ENCODE assay signal across 15 cellular contexts in genomic region chr9:97908736-97909135, GRCh38. TPM values are rescaled to one million over a fixed set of nuclear protein-coding genes. Genes with fewer than 3 reads are reported as not detected.
DNase-seq lines count a peak whose midpoint lies in the region; ATAC-seq and TF ChIP-seq lines count a peak whose summit lies in the region.
"Had no signal": no experiment of that assay in that cellular context is flagged by ENCODE, and none has a peak within 500 bp of the region (broad histone marks: within the 10 kb centered on the region; RNA-seq: fewer than 3 reads in every experiment).

No MANE protein-coding gene starts in this region.

- H3F3A ChIP-seq in neural progenitor cell (ENCODE audit: low read depth) = no peaks in the 10 kb centered on the region

- H2BK120ac ChIP-seq in mesendoderm (ENCODE audit: low read depth, low read length) = no peak overlapping the region

- no peak overlapping the region for H2BK5ac ChIP-seq in mesendoderm (ENCODE audit: low read length)

- H3K4me1 Mint-ChIP-seq in natural killer cell (peaks cover 54 to 55% of the 10 kb centered on the region in 2 donors), neural progenitor cell (no peaks in the 10 kb centered on the region)
- H3K4me1 Mint-ChIP-seq in natural killer cell treated with Interleukin-12 subunit alpha and Interleukin-12 subunit beta and Interleukin-15 and Interleukin-18, amount 100 ng/mL, for 72 hours (ENCODE audit: low read depth in 2 of 2) = peaks cover 38 to 46% of the 10 kb centered on the region in 2 donors
- peaks cover 57 to 70% of the 10 kb centered on the region in 2 donors for H3K4me1 Mint-ChIP-seq in effector memory CD8-positive, alpha-beta T cell (ENCODE audit: low read depth in 2 of 2)

- H3K79me1 ChIP-seq in mesendoderm (ENCODE audit: low read length) = no peaks in the 10 kb centered on the region

- no peak overlapping the region for H2BK15ac ChIP-seq in mesendoderm (replicated peaks; ENCODE audit: low read depth)

- no peak overlapping the region for H4K8ac ChIP-seq in mesendoderm (ENCODE audit: low read depth, low read length)

- H4K5ac ChIP-seq in mesendoderm (ENCODE audit: low read length) = no peak overlapping the region

- no peaks in the 10 kb centered on the region for H3K9me3 ChIP-seq in neural progenitor cell (ENCODE audit: low read depth)
- H3K9me3 ChIP-seq: left ventricle myocardium inferior had no signal

- H3K4me2 ChIP-seq in neural progenitor cell (no peak overlapping the region), mesendoderm (ENCODE audit: low read length) (no peak overlapping the region)

- H3K9ac ChIP-seq in neural progenitor cell (no peak overlapping the region), mesendoderm (ENCODE audit: low read length) (no peak overlapping the region)

- H3K27ac Mint-ChIP-seq in natural killer cell = peak overlapping the region; percentile 69 to 87
- H3K27ac Mint-ChIP-seq in natural killer cell treated with Interleukin-12 subunit alpha and Interleukin-12 subunit beta and Interleukin-15 and Interleukin-18, amount 100 ng/mL, for 72 hours = no peak overlapping the region
- peak overlapping the region; percentile 85 to 88 for H3K27ac Mint-ChIP-seq in effector memory CD8-positive, alpha-beta T cell
- no peak overlapping the region for H3K27ac Mint-ChIP-seq in neural progenitor cell
- H3K27ac Mint-ChIP-seq: HFFc6 had no signal

- no peak overlapping the region for H3K4me3 ChIP-seq in neural progenitor cell
- H3K4me3 ChIP-seq in mesendoderm (ENCODE audit: low read length) = no peak overlapping the region
- H3K4me3 ChIP-seq: left ventricle myocardium inferior had no signal

- no peak overlapping the region for H3K18ac ChIP-seq in mesendoderm (ENCODE audit: low read length)

- H3K27ac ChIP-seq in neural progenitor cell = no peak overlapping the region
- H3K27ac ChIP-seq in mesendoderm (ENCODE audit: low read depth, low read length) = no peak overlapping the region
- H3K27ac ChIP-seq: left ventricle myocardium inferior had no signal

- ATAC-seq in natural killer cell = peak in 1 of 3 donors; percentile 43
- ATAC-seq in natural killer cell treated with Interleukin-12 subunit alpha and Interleukin-12 subunit beta and Interleukin-15 and Interleukin-18, amount 100 ng/mL, for 72 hours = no peak
- ATAC-seq in effector memory CD8-positive, alpha-beta T cell (replicated peaks) = no peak

- no peak for DNase-seq in natural killer cell
- no peak for DNase-seq in natural killer cell treated with Interleukin-12 subunit alpha and Interleukin-12 subunit beta and Interleukin-15 and Interleukin-18, amount 100 ng/mL, for 72 hours (ENCODE audit: low spot score)
- DNase-seq in SIG-M5 (lab: John Stamatoyannopoulos, UW) = peak; percentile 38
- DNase-seq in effector memory CD8-positive, alpha-beta T cell = no peak
- DNase-seq in foreskin melanocyte = no peak
- no peak for DNase-seq in neural progenitor cell (ENCODE audit: low spot score)
- no peak for DNase-seq in mesendoderm
- DNase-seq: amygdala, cerebellar nuclear complex, foreskin fibroblast, HFFc6, left ventricle myocardium inferior, NCI-H1048, SHP77 had no signal

- H3K79me2 ChIP-seq in neural progenitor cell (ENCODE audit: low read depth) = no peaks in the 10 kb centered on the region
- H3K79me2 ChIP-seq in mesendoderm (ENCODE audit: control insufficient read depth, insufficient read depth, low read length) = no peaks in the 10 kb centered on the region

- H3K36me3 ChIP-seq in neural progenitor cell = no peaks in the 10 kb centered on the region
- H3K36me3 ChIP-seq in mesendoderm (ENCODE audit: control insufficient read depth, insufficient read depth, low read length) = no peaks in the 10 kb centered on the region

- no peaks in the 10 kb centered on the region for H3K4me1 ChIP-seq in neural progenitor cell
- no peaks in the 10 kb centered on the region for H3K4me1 ChIP-seq in mesendoderm (ENCODE audit: control insufficient read depth, low read depth, low read length)

- intact Hi-C loops in natural killer cell (cut with micrococcal nuclease) = loop anchor here (5.0 kb wide), 1 partner anchor 196 kb away; no protein-coding TSS in a partner anchor

- no peak overlapping the region for H3K56ac ChIP-seq in mesendoderm (ENCODE audit: low read length)

- H3K36me3 Mint-ChIP-seq in natural killer cell = peaks cover 15% of the 10 kb centered on the region
- H3K36me3 Mint-ChIP-seq in natural killer cell treated with Interleukin-12 subunit alpha and Interleukin-12 subunit beta and Interleukin-15 and Interleukin-18, amount 100 ng/mL, for 72 hours = peaks cover 11% of the 10 kb centered on the region
- peaks cover 66% of the 10 kb centered on the region for H3K36me3 Mint-ChIP-seq in effector memory CD8-positive, alpha-beta T cell (ENCODE audit: insufficient read depth)
- peaks cover 9% of the 10 kb centered on the region for H3K36me3 Mint-ChIP-seq in neural progenitor cell

- H4K20me1 ChIP-seq in neural progenitor cell (ENCODE audit: low read depth) = no peaks in the 10 kb centered on the region

- no peak overlapping the region for H2AFZ ChIP-seq in neural progenitor cell (replicated peaks)

- no CpG with 5 or more reads among the region's 1 CpG for WGBS in mesendoderm (ENCODE audit: extremely low coverage, insufficient coverage, low lambda C conversion rate)

- H3K9me3 Mint-ChIP-seq in natural killer cell (no peaks in the 10 kb centered on the region), neural progenitor cell (no peaks in the 10 kb centered on the region)
- no peaks in the 10 kb centered on the region for H3K9me3 Mint-ChIP-seq in natural killer cell treated with Interleukin-12 subunit alpha and Interleukin-12 subunit beta and Interleukin-15 and Interleukin-18, amount 100 ng/mL, for 72 hours
- no peaks in the 10 kb centered on the region for H3K9me3 Mint-ChIP-seq in effector memory CD8-positive, alpha-beta T cell
- H3K9me3 Mint-ChIP-seq: HFFc6 had no signal

- no peak overlapping the region for H3K4ac ChIP-seq in mesendoderm (ENCODE audit: low read depth, low read length)

- H3K27me3 Mint-ChIP-seq in natural killer cell (ENCODE audit: low read depth in 2 of 2) (no peaks in the 10 kb centered on the region), neural progenitor cell (ENCODE audit: insufficient read depth, low read depth) (no peaks in the 10 kb centered on the region)
- H3K27me3 Mint-ChIP-seq in natural killer cell treated with Interleukin-12 subunit alpha and Interleukin-12 subunit beta and Interleukin-15 and Interleukin-18, amount 100 ng/mL, for 72 hours = no peaks in the 10 kb centered on the region
- H3K27me3 Mint-ChIP-seq in effector memory CD8-positive, alpha-beta T cell = no peaks in the 10 kb centered on the region

- H3K4me3 Mint-ChIP-seq in natural killer cell = peak overlapping the region; percentile 42
- H3K4me3 Mint-ChIP-seq in natural killer cell treated with Interleukin-12 subunit alpha and Interleukin-12 subunit beta and Interleukin-15 and Interleukin-18, amount 100 ng/mL, for 72 hours = no peak overlapping the region
- peak overlapping the region in 1 of 2 donors; percentile 46 for H3K4me3 Mint-ChIP-seq in effector memory CD8-positive, alpha-beta T cell
- H3K4me3 Mint-ChIP-seq in neural progenitor cell = no peak overlapping the region
- H3K4me3 Mint-ChIP-seq: HFFc6 had no signal

- no peak overlapping the region for H3K23ac ChIP-seq in mesendoderm (ENCODE audit: low read length)

- no peak overlapping the region for H2AK5ac ChIP-seq in mesendoderm (ENCODE audit: low read length)

- no peaks in the 10 kb centered on the region for H3K27me3 ChIP-seq in neural progenitor cell
- H3K27me3 ChIP-seq in mesendoderm (ENCODE audit: insufficient read depth, low read length, poor library complexity) = no peaks in the 10 kb centered on the region

- no peak for TF ChIP-seq CTCF in natural killer cell (IDR thresholded peaks at IDR 0.05)
- no peak for TF ChIP-seq CTCF in neural progenitor cell (IDR thresholded peaks at IDR 0.05)

RNA-seq across cellular contexts. Expression of gene TRMO, which starts 13.6 kb away (rescaled TPM):
- total RNA-seq in natural killer cell = 10 to 100 TPM; 26.6 to 35.1 (median 31.2) TPM
- total RNA-seq in natural killer cell treated with Interleukin-12 subunit alpha and Interleukin-12 subunit beta and Interleukin-15 and Interleukin-18, amount 100 ng/mL, for 72 hours = 10 to 100 TPM; 13.8 to 18.2 TPM
- total RNA-seq in neural progenitor cell (ENCODE audit: low replicate concordance) = 5.7 and 9.9 TPM in 2 replicates
- polyA plus RNA-seq in mesendoderm (2013, experiment 1 of 2) = 8.3 TPM
- polyA plus RNA-seq in mesendoderm (2013, experiment 2 of 2) = 8.4 TPM

RNA-seq across cellular contexts. Expression of gene HEMGN, which starts 29.2 kb away (rescaled TPM):
- total RNA-seq in natural killer cell (under 1 TPM; 0.47 to 0.75 (median 0.75) TPM), neural progenitor cell (ENCODE audit: low replicate concordance) (not detected in 2 replicates)
- total RNA-seq in natural killer cell treated with Interleukin-12 subunit alpha and Interleukin-12 subunit beta and Interleukin-15 and Interleukin-18, amount 100 ng/mL, for 72 hours = not detected
- polyA plus RNA-seq in mesendoderm (2013, experiment 1 of 2) = not detected
- polyA plus RNA-seq in mesendoderm (2013, experiment 2 of 2) = not detected
- total RNA-seq: HFFc6, pulmonary artery endothelial cell had no signal

RNA-seq across cellular contexts. Expression of gene FOXE1, which starts 55.7 kb away (rescaled TPM):
- total RNA-seq in natural killer cell (not detected), neural progenitor cell (ENCODE audit: low replicate concordance) (not detected in 2 replicates)
- total RNA-seq in natural killer cell treated with Interleukin-12 subunit alpha and Interleukin-12 subunit beta and Interleukin-15 and Interleukin-18, amount 100 ng/mL, for 72 hours = not detected
- 0.01 TPM for polyA plus RNA-seq in mesendoderm (2013, experiment 1 of 2)
- polyA plus RNA-seq in mesendoderm (2013, experiment 2 of 2) = 0.04 TPM
- total RNA-seq: left ventricle myocardium inferior, pulmonary artery endothelial cell had no signal

Comparison
In these comparisons a context has a peak if more than half of its experiments do, and no peak if none do; other contexts are left out.
1. H3K27ac Mint-ChIP-seq: peak in natural killer cell (2 of 2) and effector memory CD8-positive, alpha-beta T cell (2 of 2); none in natural killer cell treated with Interleukin-12 subunit alpha and Interleukin-12 subunit beta and Interleukin-15 and Interleukin-18, amount 100 ng/mL, for 72 hours (0 of 2) and neural progenitor cell (single experiment).